In the genomic region with DNA sequence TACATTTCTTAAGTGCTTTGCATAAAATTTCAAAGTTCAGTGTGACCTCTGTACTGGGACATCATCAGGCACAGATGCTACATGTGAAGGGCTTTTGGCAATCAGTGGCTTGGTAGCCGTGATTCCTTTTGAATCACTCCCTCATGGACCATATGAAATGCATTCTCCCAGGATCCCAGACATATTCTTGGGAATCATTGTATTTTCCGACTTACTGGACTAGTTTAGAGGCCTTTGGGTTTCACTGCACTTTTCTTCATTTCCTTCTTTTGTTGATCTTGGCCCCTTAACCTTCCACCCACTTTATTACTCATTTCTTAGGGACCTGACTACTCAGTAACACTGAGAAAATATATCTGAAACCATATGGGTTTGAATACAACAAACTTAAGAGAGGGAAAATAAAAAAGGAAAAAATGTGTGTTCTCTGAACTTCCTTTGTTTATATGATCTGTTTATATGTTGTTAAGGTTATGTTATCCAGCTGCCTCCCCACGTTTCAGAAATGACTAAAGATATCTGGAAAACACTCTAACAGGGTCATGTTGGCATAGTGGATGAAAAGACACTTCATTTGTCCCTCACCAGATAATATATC, we compare ENCODE assay signal across 12 cellular contexts. TPM values are rescaled to one million over a fixed set of nuclear protein-coding genes. Genes with fewer than 3 reads are reported as not detected.
DNase-seq lines count a peak whose midpoint lies in the region; ATAC-seq and TF ChIP-seq lines count a peak whose summit lies in the region.
"Had no signal": no experiment of that assay in that cellular context is flagged by ENCODE, and none has a peak within 500 bp of the region (broad histone marks: within the 10 kb centered on the region; RNA-seq: fewer than 3 reads in every experiment).

No MANE protein-coding gene starts in this region.

- H3K4me3 ChIP-seq in epithelial cell of proximal tubule (ENCODE audit: low read depth, low read length) (no peak overlapping the region), mucosa of rectum (ENCODE audit: low read length in 2 of 2) (no peak overlapping the region), aorta (ENCODE audit: low read length in 2 of 2) (no peak overlapping the region)
- H3K4me3 ChIP-seq: GM23338 had no signal

- H3K27me3 ChIP-seq in mucosa of rectum (ENCODE audit: control insufficient read depth in 2 of 2, insufficient read depth in 2 of 2, low read length in 2 of 2), result no peaks in the 10 kb centered on the region
- no peaks in the 10 kb centered on the region for H3K27me3 ChIP-seq in aorta (ENCODE audit: control insufficient read depth in 1 of 2, insufficient read depth in 2 of 2, low read length in 1 of 2)

- H3K27me3 Mint-ChIP-seq in stimulated activated naive CD8-positive, alpha-beta T cell treated with anti-CD3 and anti-CD28 coated beads, Interleukin-15, amount 100 ng/mL, for 72 hours, result no peaks in the 10 kb centered on the region
- H3K27me3 Mint-ChIP-seq: activated CD4-positive, alpha-beta memory T cell treated with anti-CD3 and anti-CD28 coated beads for 36 hours had no signal

- TF ChIP-seq CTCF in epithelial cell of proximal tubule (conservative IDR thresholded peaks at IDR 0.05; ENCODE audit: low read depth, low read length), result no peak
- TF ChIP-seq CTCF in GM20000 (IDR thresholded peaks at IDR 0.05; ENCODE audit: extremely low read depth, missing control alignments), result no peak

- H3K9me3 ChIP-seq in mucosa of rectum (ENCODE audit: control insufficient read depth in 2 of 2, low read length in 2 of 2) (no peaks in the 10 kb centered on the region), aorta (ENCODE audit: control insufficient read depth, low read length) (no peaks in the 10 kb centered on the region)

- ATAC-seq in stimulated activated naive CD8-positive, alpha-beta T cell treated with anti-CD3 and anti-CD28 coated beads, Interleukin-15, Interleukin-2, amounts not matched to agents 100 U/mL and 50 U/mL, for 24 hours, result peak; percentile 65
- no peak for ATAC-seq in stimulated activated naive CD8-positive, alpha-beta T cell treated with anti-CD3 and anti-CD28 coated beads, Interleukin-15, amount 100 ng/mL, for 72 hours
- peak; percentile 64 for ATAC-seq in aorta (ENCODE audit: low FRiP score)
- ATAC-seq: GM23338 had no signal

- peak overlapping the region; percentile 30 to 32 for H3K27ac ChIP-seq in mucosa of rectum (ENCODE audit: low read depth in 2 of 2, low read length in 2 of 2)
- peak overlapping the region; percentile 36 to 65 for H3K27ac ChIP-seq in aorta (ENCODE audit: low read depth in 1 of 2, low read length in 2 of 2)

- peaks cover 32% of the 10 kb centered on the region for H3K4me1 Mint-ChIP-seq in stimulated activated naive CD8-positive, alpha-beta T cell treated with anti-CD3 and anti-CD28 coated beads, Interleukin-15, amount 100 ng/mL, for 72 hours

- no peak overlapping the region for H3K9ac ChIP-seq in mucosa of rectum (ENCODE audit: low read depth in 1 of 2, low read length in 2 of 2)

- WGBS in aorta, 2 donors, result 3 to 4% methylated on average over 3 of the region's 3 CpGs

- intact Hi-C loops in aorta (cut with DNase I), result loop anchor here in 1 of 2 donors (5.0 kb wide), 1 partner anchor 42 kb away; no protein-coding TSS in a partner anchor

- H3K9me3 Mint-ChIP-seq in stimulated activated naive CD8-positive, alpha-beta T cell treated with anti-CD3 and anti-CD28 coated beads, Interleukin-15, amount 100 ng/mL, for 72 hours, result no peaks in the 10 kb centered on the region
- H3K9me3 Mint-ChIP-seq: activated CD4-positive, alpha-beta memory T cell treated with anti-CD3 and anti-CD28 coated beads for 36 hours; GM23338 had no signal

- H3K4me3 Mint-ChIP-seq in stimulated activated naive CD8-positive, alpha-beta T cell treated with anti-CD3 and anti-CD28 coated beads, Interleukin-15, amount 100 ng/mL, for 72 hours, result no peak overlapping the region
- H3K4me3 Mint-ChIP-seq: activated CD4-positive, alpha-beta memory T cell treated with anti-CD3 and anti-CD28 coated beads for 36 hours; GM23338 had no signal

- peaks cover 0 to 4% of the 10 kb centered on the region in 2 donors for H3K4me1 ChIP-seq in mucosa of rectum (ENCODE audit: control insufficient read depth in 2 of 2, insufficient read depth in 2 of 2, low read length in 2 of 2)
- H3K4me1 ChIP-seq in aorta (ENCODE audit: control insufficient read depth in 1 of 2, insufficient read depth in 2 of 2, low read length in 2 of 2), result no peaks in the 10 kb centered on the region

- H3K27ac Mint-ChIP-seq in stimulated activated naive CD8-positive, alpha-beta T cell treated with anti-CD3 and anti-CD28 coated beads, Interleukin-15, amount 100 ng/mL, for 72 hours, result no peak overlapping the region
- H3K27ac Mint-ChIP-seq: activated CD4-positive, alpha-beta memory T cell treated with anti-CD3 and anti-CD28 coated beads for 36 hours; GM23338 had no signal

- peaks cover 2 to 11% of the 10 kb centered on the region in 2 donors for H3K36me3 ChIP-seq in mucosa of rectum (ENCODE audit: control insufficient read depth in 2 of 2, insufficient read depth in 2 of 2, low read length in 2 of 2)
- no peaks in the 10 kb centered on the region for H3K36me3 ChIP-seq in aorta (ENCODE audit: control insufficient read depth in 1 of 2, insufficient read depth in 2 of 2, low read length in 1 of 2)

- no peak for DNase-seq in stimulated activated naive CD8-positive, alpha-beta T cell treated with anti-CD3 and anti-CD28 coated beads, Interleukin-15, Interleukin-2, amounts not matched to agents 100 U/mL and 50 U/mL, for 24 hours
- no peak for DNase-seq in stimulated activated naive CD8-positive, alpha-beta T cell treated with anti-CD3 and anti-CD28 coated beads, Interleukin-15, amount 100 ng/mL, for 72 hours
- peak; percentile 22 for DNase-seq in epithelial cell of proximal tubule (ENCODE audit: low read depth)
- DNase-seq in aorta, result no peak
- DNase-seq in NCI-H748 treated with DMSO at 0.1 percent for 48 hours (lab: John Stamatoyannopoulos, UW), result no peak
- no peak for DNase-seq in GM20000 (ENCODE audit: low spot score)
- DNase-seq in RKO (ENCODE audit: low spot score), result no peak
- DNase-seq: activated CD4-positive, alpha-beta memory T cell treated with anti-CD3 and anti-CD28 coated beads for 36 hours; AML-193; islet precursor cell had no signal

RNA-seq across cellular contexts. Expression of a gene that starts 35.1 kb away (rescaled TPM):
- total RNA-seq in epithelial cell of proximal tubule (20.5 and 22.5 TPM in 2 replicates), aorta (10 to 100 TPM; 29.7 to 44.2 TPM)
- 10 to 100 TPM; 11.6 to 15.0 TPM for polyA plus RNA-seq in aorta

RNA-seq across cellular contexts. Expression of a gene that starts 35.9 kb away (rescaled TPM):
- total RNA-seq in epithelial cell of proximal tubule (5.1 and 8.1 TPM in 2 replicates), aorta (100 to 1,000 TPM in 1 of 2 donors, 10 to 100 TPM in 1; 96.0 to 105 TPM)
- 10 to 100 TPM in 1 of 2 donors, 1 to 10 TPM in 1; 8.0 to 10.8 TPM for polyA plus RNA-seq in aorta

Comparison
In these comparisons a context has a peak if more than half of its experiments do, and no peak if none do; other contexts are left out.
1. RNA of a gene that starts 35.9 kb away (total RNA-seq): 96.0 to 105 TPM in aorta; 5.1 to 8.1 TPM in epithelial cell of proximal tubule; every median in the first group is over 10 times any median in the second.